ENCODE assay signal across 12 cellular contexts in genomic region chr18:3305933-3306332, GRCh38. TPM values are rescaled to one million over a fixed set of nuclear protein-coding genes. Genes with fewer than 3 reads are reported as not detected.
DNase-seq lines count a peak whose midpoint lies in the region; ATAC-seq, FAIRE-seq and TF ChIP-seq lines count a peak whose summit lies in the region.
"Had no signal": no experiment of that assay in that cellular context is flagged by ENCODE, and none has a peak within 500 bp of the region (broad histone marks: within the 10 kb centered on the region; RNA-seq: fewer than 3 reads in every experiment).

No MANE protein-coding gene starts in this region.

- H3K4me3 Mint-ChIP-seq in neural progenitor cell: no peak overlapping the region
- H3K4me3 Mint-ChIP-seq: naive B cell had no signal

- CTCF ChIA-PET in GM12878 (lab: Yijun Ruan, JAX): no interaction called here

- H3K9ac ChIP-seq in GM12878 (ENCODE audit: control insufficient read depth, insufficient read depth, low read length) (no peak overlapping the region), neural progenitor cell (no peak overlapping the region), kidney (ENCODE audit: low read length in 2 of 2) (no peak overlapping the region)

- no peaks in the 10 kb centered on the region for H3K36me3 Mint-ChIP-seq in neural progenitor cell
- H3K36me3 Mint-ChIP-seq: naive B cell had no signal

- no peaks in the 10 kb centered on the region for H3F3A ChIP-seq in neural progenitor cell (ENCODE audit: low read depth)

- H3K27ac Mint-ChIP-seq in neural progenitor cell: no peak overlapping the region

- no peak for TF ChIP-seq EP300 in GM12878 (IDR thresholded peaks at IDR 0.05; ENCODE audit: borderline replicate concordance in 1 of 2, control insufficient read depth in 1 of 2, low read depth in 2 of 2, low read length in 2 of 2)

- BruUV-seq in GM12878 (replicated peaks; lab: Mats Ljungman, UMichigan): no TSS peak

- H3K4me2 ChIP-seq in GM12878 (ENCODE audit: control insufficient read depth, insufficient read depth) (no peak overlapping the region), neural progenitor cell (no peak overlapping the region)

- no peak overlapping the region for H3K27ac ChIP-seq in GM12878 (ENCODE audit: control insufficient read depth, insufficient read depth)
- no peak overlapping the region for H3K27ac ChIP-seq in neural progenitor cell
- no peak overlapping the region for H3K27ac ChIP-seq in kidney (ENCODE audit: low read depth in 2 of 2, low read length in 2 of 2)
- no peak overlapping the region for H3K27ac ChIP-seq in ascending aorta

- in situ Hi-C loops in GM12878 (cut with MboI): no loop called here

- RAD21 ChIA-PET in GM12878 (lab: Charles Lee; ENCODE audit: unreplicated experiment): no interaction called here

- H3K79me2 ChIP-seq in GM12878 (ENCODE audit: control insufficient read depth, insufficient read depth, low read length): no peaks in the 10 kb centered on the region
- H3K79me2 ChIP-seq in neural progenitor cell (ENCODE audit: low read depth): no peaks in the 10 kb centered on the region

- TF ChIP-seq RAD21 in GM12878 (IDR thresholded peaks at IDR 0.05; ENCODE audit: insufficient read depth, low read depth, low read length): no peak

- TF ChIP-seq POLR2A in GM12878 (IDR thresholded peaks at IDR 0.05; ENCODE audit: low read depth, low read length): no peak

- H3K4me1 ChIP-seq in GM12878 (ENCODE audit: control insufficient read depth, insufficient read depth, low read length) (no peaks in the 10 kb centered on the region), neural progenitor cell (no peaks in the 10 kb centered on the region), kidney (ENCODE audit: control insufficient read depth in 1 of 2, insufficient read depth in 1 of 2, low read depth in 1 of 2, low read length in 2 of 2) (no peaks in the 10 kb centered on the region), ascending aorta (no peaks in the 10 kb centered on the region)

- peaks cover 4% of the 10 kb centered on the region for H3K27me3 Mint-ChIP-seq in neural progenitor cell (ENCODE audit: insufficient read depth, low read depth)

- H3K27me3 ChIP-seq in GM12878 (replicated peaks in 1 of 2; ENCODE audit: control insufficient read depth in 2 of 2, insufficient read depth in 2 of 2, low read length in 1 of 2) (no peaks in the 10 kb centered on the region), neural progenitor cell (no peaks in the 10 kb centered on the region), ascending aorta (no peaks in the 10 kb centered on the region)

- WGBS in GM12878 (ENCODE audit: insufficient coverage, insufficient replicate concordance, low lambda C conversion rate, missing lambda C conversion rate): 38% methylated on average over 8 of the region's 8 CpGs

- H2AFZ ChIP-seq in GM12878 (ENCODE audit: control insufficient read depth, low read depth, low read length) (no peak overlapping the region), neural progenitor cell (replicated peaks) (peak overlapping the region; percentile 83)

- SMC1A ChIA-PET in GM12878 (lab: Charles Lee; ENCODE audit: uncharacterized antibody, unreplicated experiment): interaction anchor here (1.2 kb wide), 1 partner anchor 98 kb away, joined by 3 read pairs; no protein-coding TSS in a partner anchor

- FAIRE-seq in GM12878 (lab: Jason Lieb, UNC): no peak
- FAIRE-seq in kidney (lab: Jason Lieb, UNC): no peak

- H3K9me3 Mint-ChIP-seq in neural progenitor cell: peaks cover 6% of the 10 kb centered on the region
- H3K9me3 Mint-ChIP-seq: naive B cell had no signal

- DNase-seq in H4 (ENCODE audit: low spot score): peak; percentile 31
- DNase-seq in GM12878 (ENCODE audit: low read depth, low spot score): no peak
- no peak for DNase-seq in neural progenitor cell (ENCODE audit: low spot score)
- no peak for DNase-seq in kidney
- no peak for DNase-seq in ascending aorta (ENCODE audit: low spot score in 2 of 2)
- DNase-seq in NCI-H2227 (lab: John Stamatoyannopoulos, UW; ENCODE audit: unreplicated experiment): no peak
- DNase-seq in KG1 (lab: John Stamatoyannopoulos, UW): no peak
- DNase-seq: DMS79, glutamatergic neuron, naive B cell, NCI-H1048 had no signal

- POLR2A ChIA-PET in GM12878 (lab: Charles Lee): no interaction called here

- H3K9me3 ChIP-seq in GM12878 (replicated peaks; ENCODE audit: control insufficient read depth, insufficient read depth, low read length): no peaks in the 10 kb centered on the region
- no peaks in the 10 kb centered on the region for H3K9me3 ChIP-seq in neural progenitor cell (ENCODE audit: low read depth)
- H3K9me3 ChIP-seq in kidney (ENCODE audit: control insufficient read depth in 1 of 2, low read length in 2 of 2): no peaks in the 10 kb centered on the region
- H3K9me3 ChIP-seq in ascending aorta: no peaks in the 10 kb centered on the region

- no peak for TF ChIP-seq CTCF in GM12878 (IDR thresholded peaks at IDR 0.05 in 2 of 3, conservative IDR thresholded peaks at IDR 0.05 in 1 of 3; ENCODE audit: control insufficient read depth in 2 of 3, extremely low read depth in 1 of 3, insufficient read depth in 1 of 3, low read depth in 3 of 3, low read length in 3 of 3)
- no peak for TF ChIP-seq CTCF in neural progenitor cell (IDR thresholded peaks at IDR 0.05)
- no peak for TF ChIP-seq CTCF in kidney (IDR thresholded peaks at IDR 0.05; ENCODE audit: borderline replicate concordance, extremely low read depth, insufficient read depth)
- TF ChIP-seq CTCF in ascending aorta (IDR thresholded peaks at IDR 0.05): no peak

- H3K36me3 ChIP-seq in GM12878 (ENCODE audit: control insufficient read depth in 2 of 2, insufficient read depth in 2 of 2, low read length in 1 of 2): no peaks in the 10 kb centered on the region
- no peaks in the 10 kb centered on the region for H3K36me3 ChIP-seq in neural progenitor cell
- no peaks in the 10 kb centered on the region for H3K36me3 ChIP-seq in kidney (ENCODE audit: control insufficient read depth in 1 of 2, insufficient read depth in 2 of 2, low read length in 2 of 2)
- H3K36me3 ChIP-seq in ascending aorta: no peaks in the 10 kb centered on the region

- H4K20me1 ChIP-seq in GM12878 (ENCODE audit: control insufficient read depth, insufficient read depth): no peaks in the 10 kb centered on the region
- no peaks in the 10 kb centered on the region for H4K20me1 ChIP-seq in neural progenitor cell (ENCODE audit: low read depth)

- intact Hi-C loops in GM12878 (cut with micrococcal nuclease; ENCODE audit: unreplicated experiment) (no loop called here), kidney (cut with DNase I) (no loop called here), ascending aorta (cut with DNase I) (no loop called here)

- H3K4me3 ChIP-seq in GM12878 (no peak overlapping the region), neural progenitor cell (no peak overlapping the region), kidney (ENCODE audit: low read length in 2 of 2) (no peak overlapping the region), ascending aorta (no peak overlapping the region)

- peak; percentile 40; the same call in 2 of the 3 replicates for ATAC-seq in GM12878

- no peaks in the 10 kb centered on the region for H3K4me1 Mint-ChIP-seq in neural progenitor cell
- H3K4me1 Mint-ChIP-seq: naive B cell had no signal

RNA-seq across cellular contexts. Expression of gene MYL12B, which starts 44.0 kb away (rescaled TPM):
- total RNA-seq in H4 (2014; rRNA removed; shearing (Covaris generic)): 460 and 468 TPM in 2 replicates
- polyA plus RNA-seq in PFSK-1 (2012; ENCODE audit: insufficient read length, low read depth): 144 TPM
- 26.4 and 26.9 TPM in 2 replicates for total RNA-seq in GM12878 (2013; cell fraction: nucleolus; rRNA removed)
- total RNA-seq in GM12878 (2014; rRNA removed) (235 and 266 TPM in 2 replicates), GM12878 (2014; rRNA removed; fragmentation: Illumina TruSeq; extraction: Trizol) (313 and 316 TPM in 2 replicates), GM12878 (2021) (179 and 195 TPM in 2 replicates), neural progenitor cell (ENCODE audit: low replicate concordance) (127 and 152 TPM in 2 replicates), kidney (448 TPM), ascending aorta (198 TPM)
- polyA plus RNA-seq in GM12878 (2011; ENCODE audit: low read depth): 190 TPM
- polyA plus RNA-seq in GM12878 (2011; rRNA removed) (427 and 538 TPM in 2 replicates), GM12878 (2014; fragmentation: Illumina TruSeq; extraction: Trizol) (373 and 412 TPM in 2 replicates), GM12878 (2014; fragmentation: Nextera tagmentation; extraction: Ambion mirVana) (100 to 1,000 TPM; 662 to 739 TPM), GM12878 (2014; rRNA removed) (210 and 222 TPM in 2 replicates), GM12878 (2016; fragmentation: Nextera tagmentation; extraction: Ambion mirVana) (100 to 1,000 TPM; 466 to 475 TPM), kidney (ENCODE audit: insufficient read depth, low read depth, low replicate concordance) (884 TPM)
- 256 and 267 TPM in 2 replicates for polyA plus RNA-seq in GM12878 (2011; cell fraction: cytosol; rRNA removed)
- polyA plus RNA-seq in GM12878 (2011; cell fraction: nucleus; rRNA removed): 119 and 141 TPM in 2 replicates
- 213 and 244 TPM in 2 replicates for polyA plus RNA-seq in GM12878 (2012)
- 153 and 181 TPM in 2 replicates for polyA minus RNA-seq in GM12878 (2011; rRNA and poly(A)+ RNA removed)
- 62.0 and 66.1 TPM in 2 replicates for polyA minus RNA-seq in GM12878 (2011; cell fraction: cytosol; rRNA and poly(A)+ RNA removed)
- polyA minus RNA-seq in GM12878 (2011; cell fraction: nucleus; rRNA and poly(A)+ RNA removed): 27.6 and 36.9 TPM in 2 replicates

RNA-seq across cellular contexts. Expression of gene MYL12A, which starts 58.3 kb away (rescaled TPM):
- total RNA-seq in H4 (2014; rRNA removed; shearing (Covaris generic)): 437 and 447 TPM in 2 replicates
- 112 TPM for polyA plus RNA-seq in PFSK-1 (2012; ENCODE audit: insufficient read length, low read depth)
- 165 and 169 TPM in 2 replicates for total RNA-seq in GM12878 (2013; cell fraction: nucleolus; rRNA removed)
- total RNA-seq in GM12878 (2014; rRNA removed): 861 and 946 TPM in 2 replicates
- 987 and 1,035 TPM in 2 replicates for total RNA-seq in GM12878 (2014; rRNA removed; fragmentation: Illumina TruSeq; extraction: Trizol)
- 488 and 498 TPM in 2 replicates for total RNA-seq in GM12878 (2021)
- polyA plus RNA-seq in GM12878 (2011; ENCODE audit: low read depth): 341 TPM
- 567 and 783 TPM in 2 replicates for polyA plus RNA-seq in GM12878 (2011; rRNA removed)
- polyA plus RNA-seq in GM12878 (2011; cell fraction: cytosol; rRNA removed): 236 and 267 TPM in 2 replicates
- 194 and 245 TPM in 2 replicates for polyA plus RNA-seq in GM12878 (2011; cell fraction: nucleus; rRNA removed)
- polyA plus RNA-seq in GM12878 (2012): 406 and 429 TPM in 2 replicates
- polyA plus RNA-seq in GM12878 (2014; fragmentation: Illumina TruSeq; extraction: Trizol): 851 and 1,149 TPM in 2 replicates
- 1,000 to 10,000 TPM; 1,462 to 1,663 TPM for polyA plus RNA-seq in GM12878 (2014; fragmentation: Nextera tagmentation; extraction: Ambion mirVana)
- 687 and 704 TPM in 2 replicates for polyA plus RNA-seq in GM12878 (2014; rRNA removed)
- polyA plus RNA-seq in GM12878 (2016; fragmentation: Nextera tagmentation; extraction: Ambion mirVana): 1,000 to 10,000 TPM; 1,100 to 1,139 TPM
- 263 and 337 TPM in 2 replicates for polyA minus RNA-seq in GM12878 (2011; rRNA and poly(A)+ RNA removed)
- 92.0 and 93.1 TPM in 2 replicates for polyA minus RNA-seq in GM12878 (2011; cell fraction: cytosol; rRNA and poly(A)+ RNA removed)
- 127 and 180 TPM in 2 replicates for polyA minus RNA-seq in GM12878 (2011; cell fraction: nucleus; rRNA and poly(A)+ RNA removed)
- 222 and 365 TPM in 2 replicates for total RNA-seq in neural progenitor cell (ENCODE audit: low replicate concordance)
- 450 TPM for total RNA-seq in kidney
- polyA plus RNA-seq in kidney (ENCODE audit: insufficient read depth, low read depth, low replicate concordance): 442 TPM
- 421 TPM for total RNA-seq in ascending aorta
